16 cellular contexts compared by ENCODE assay signal in the genomic region with DNA sequence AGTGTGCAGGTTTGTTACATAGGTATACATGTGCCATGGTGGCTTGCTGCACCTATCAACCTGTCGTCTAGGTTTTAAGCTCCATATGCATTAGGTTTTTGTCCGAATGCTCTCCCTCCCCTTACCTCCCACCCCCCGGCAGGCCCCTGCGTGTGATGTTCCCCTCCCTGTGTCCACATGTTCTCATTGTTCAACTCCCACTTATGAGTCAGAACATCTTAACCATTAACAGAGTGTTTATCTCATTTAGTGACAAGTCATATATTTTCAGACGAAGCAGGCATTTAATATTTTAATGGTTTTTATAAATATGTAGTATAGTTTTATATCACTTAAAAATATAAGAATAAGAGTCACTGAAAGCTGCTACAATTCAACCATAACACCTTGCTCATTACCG.
"Had no signal": no experiment of that assay in that cellular context is flagged by ENCODE, and none has a peak within 500 bp of the region (broad histone marks: within the 10 kb centered on the region; RNA-seq: fewer than 3 reads in every experiment).

No MANE protein-coding gene starts in this region.

- H3K4me3 ChIP-seq: dorsolateral prefrontal cortex, right atrium auricular region, tibial nerve, vagina had no signal

- ATAC-seq: activated CD4-positive, alpha-beta T cell treated with anti-CD3 and anti-CD28 coated beads for 36 hours; natural killer cell treated with Interleukin-12 subunit alpha and Interleukin-12 subunit beta and Interleukin-15 and Interleukin-18, amount 100 ng/mL, for 72 hours had no signal

- DNase-seq: activated CD4-positive, alpha-beta memory T cell treated with anti-CD3 and anti-CD28 coated beads, Interleukin-2, amount 10 ng/mL, durations not matched to agents 7 days and 5 days; activated CD4-positive, alpha-beta T cell treated with anti-CD3 and anti-CD28 coated beads for 36 hours; activated naive CD4-positive, alpha-beta T cell treated with anti-CD3 and anti-CD28 coated beads, Interleukin-2, amount 50 U/mL, for 16 hours; activated T-cell treated with anti-CD3 and anti-CD28 coated beads, Interleukin-2, amount 50 U/mL, for 24 hours; dorsolateral prefrontal cortex; endodermal cell; hippocampal formation; kidney; posterior cingulate gyrus; stimulated activated CD4-positive, alpha-beta T cell treated with anti-CD3 and anti-CD28 coated beads, Interleukin-15, amount 100 ng/mL, for 24 hours; stimulated activated CD4-positive, alpha-beta T cell treated with anti-CD3 and anti-CD28 coated beads, Interleukin-4, amount 100 ng/mL, for 1 hour; stimulated activated naive CD4-positive, alpha-beta T cell had no signal
